Comparison of ENCODE assay signal across 1 cellular context in the genomic region with DNA sequence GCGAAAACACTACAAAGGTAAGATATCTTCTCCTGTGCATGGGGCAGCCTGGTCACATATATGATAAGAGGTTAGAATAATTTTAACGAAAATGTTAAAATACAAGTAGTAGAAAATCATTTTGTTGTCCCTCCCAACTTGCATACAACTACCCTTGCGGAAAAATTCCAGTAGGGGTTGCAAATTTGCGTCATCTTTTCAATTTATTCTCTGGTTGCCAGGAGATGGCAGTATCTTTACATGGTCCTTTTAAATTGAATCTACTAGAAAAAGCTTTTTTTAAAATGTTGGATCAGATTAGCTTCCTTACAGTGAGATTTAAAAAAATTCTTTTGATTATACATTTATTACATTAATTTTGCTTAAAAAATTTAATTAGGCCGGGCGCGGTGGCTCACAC.
A peak's percentile ranks its signal among the peaks of the same experiment; 100 is the strongest.
TF ChIP-seq lines count a peak whose summit lies in the region.

No MANE protein-coding gene starts in this region.

TF ChIP-seq in IMR-90, 13 proteins besides CTCF, POLR2A, EP300 and RAD21:
- TF ChIP-seq, protein P1, sequence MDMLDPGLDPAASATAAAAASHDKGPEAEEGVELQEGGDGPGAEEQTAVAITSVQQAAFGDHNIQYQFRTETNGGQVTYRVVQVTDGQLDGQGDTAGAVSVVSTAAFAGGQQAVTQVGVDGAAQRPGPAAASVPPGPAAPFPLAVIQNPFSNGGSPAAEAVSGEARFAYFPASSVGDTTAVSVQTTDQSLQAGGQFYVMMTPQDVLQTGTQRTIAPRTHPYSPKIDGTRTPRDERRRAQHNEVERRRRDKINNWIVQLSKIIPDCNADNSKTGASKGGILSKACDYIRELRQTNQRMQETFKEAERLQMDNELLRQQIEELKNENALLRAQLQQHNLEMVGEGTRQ (IDR thresholded peaks at IDR 0.05; ENCODE audit: low read depth, low read length), result no peak
- peak; percentile 40; the same call in 1 of the 2 replicates for TF ChIP-seq CEBPB (IDR thresholded peaks at IDR 0.05; ENCODE audit: low read depth, low read length)
